In the genomic region with DNA sequence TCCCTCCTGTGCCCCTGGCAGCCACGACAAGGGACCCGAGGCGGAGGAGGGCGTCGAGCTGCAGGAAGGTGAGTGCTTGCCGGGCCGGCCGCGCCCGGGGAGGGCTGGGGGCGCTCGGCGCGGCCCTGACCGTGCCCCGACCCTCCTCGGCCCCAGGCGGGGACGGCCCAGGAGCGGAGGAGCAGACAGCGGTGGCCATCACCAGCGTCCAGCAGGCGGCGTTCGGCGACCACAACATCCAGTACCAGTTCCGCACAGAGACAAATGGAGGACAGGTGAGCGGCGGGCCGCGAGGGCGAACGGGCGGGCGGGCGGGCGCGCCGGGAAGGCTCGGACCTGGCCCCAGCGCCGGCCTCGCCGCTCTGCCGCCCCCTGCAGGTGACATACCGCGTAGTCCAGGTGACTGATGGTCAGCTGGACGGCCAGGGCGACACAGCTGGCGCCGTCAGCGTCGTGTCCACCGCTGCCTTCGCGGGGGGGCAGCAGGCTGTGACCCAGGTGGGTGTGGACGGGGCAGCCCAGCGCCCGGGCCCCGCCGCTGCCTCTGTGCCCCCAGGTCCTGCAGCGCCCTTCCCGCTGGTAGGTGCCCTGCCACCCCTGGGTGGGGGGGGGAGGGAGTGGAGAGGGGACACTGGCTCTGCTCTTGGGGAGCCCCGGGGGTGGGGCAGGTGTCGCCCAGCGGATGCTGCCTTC, we compare ENCODE assay signal across 8 cellular contexts. TPM values are rescaled to one million over a fixed set of nuclear protein-coding genes. Genes with fewer than 3 reads are reported as not detected.
DNase-seq lines count a peak whose midpoint lies in the region; ATAC-seq, FAIRE-seq and TF ChIP-seq lines count a peak whose summit lies in the region.

No MANE protein-coding gene starts in this region.

- peaks cover 6 to 18% of the 10 kb centered on the region in 2 donors for H3K4me1 ChIP-seq in kidney (ENCODE audit: control insufficient read depth in 1 of 2, insufficient read depth in 1 of 2, low read depth in 1 of 2, low read length in 2 of 2)

- H3K27ac Mint-ChIP-seq in central memory CD8-positive, alpha-beta T cell (ENCODE audit: low read depth): peak overlapping the region; percentile 67

- no peaks in the 10 kb centered on the region for H3K27me3 Mint-ChIP-seq in central memory CD8-positive, alpha-beta T cell

- H3K4me3 ChIP-seq in kidney (ENCODE audit: low read length in 2 of 2): peak overlapping the region; percentile 57 to 63

- intact Hi-C loops in kidney (cut with DNase I): no loop called here

- H3K9me3 Mint-ChIP-seq in central memory CD8-positive, alpha-beta T cell: no peaks in the 10 kb centered on the region

- ATAC-seq in HG03045 (IDR thresholded peaks at IDR 0.05; ENCODE audit: unreplicated experiment): peak; percentile 47
- peak; percentile 59 to 64 for ATAC-seq in activated CD4-positive, CD25-positive, alpha-beta regulatory T cell treated with anti-CD3 and anti-CD28 coated beads, Interleukin-2, amount 50 U/mL, for 24 hours
- ATAC-seq in central memory CD8-positive, alpha-beta T cell (replicated peaks; ENCODE audit: extremely low read depth, poor library complexity, severe bottlenecking): peak; percentile 50

- peak overlapping the region; percentile 88 to 90 for H3K27ac ChIP-seq in kidney (ENCODE audit: low read depth in 2 of 2, low read length in 2 of 2)

- no peaks in the 10 kb centered on the region for H3K9me3 ChIP-seq in kidney (ENCODE audit: control insufficient read depth in 1 of 2, low read length in 2 of 2)

- H3K4me3 Mint-ChIP-seq in central memory CD8-positive, alpha-beta T cell: peak overlapping the region; percentile 89

- peaks cover 41% of the 10 kb centered on the region for H3K4me1 Mint-ChIP-seq in central memory CD8-positive, alpha-beta T cell

- peak; percentile 67 for FAIRE-seq in GM18507 (lab: Jason Lieb, UNC)
- no peak for FAIRE-seq in kidney (lab: Jason Lieb, UNC)

- peak; percentile 41 for TF ChIP-seq CTCF in kidney (IDR thresholded peaks at IDR 0.05; ENCODE audit: borderline replicate concordance, extremely low read depth, insufficient read depth)

- peaks cover 19 to 29% of the 10 kb centered on the region in 2 donors for H3K36me3 ChIP-seq in kidney (ENCODE audit: control insufficient read depth in 1 of 2, insufficient read depth in 2 of 2, low read length in 2 of 2)

- H3K9ac ChIP-seq in kidney (ENCODE audit: low read length in 2 of 2): peak overlapping the region in 1 of 2 donors; percentile 55

- peaks cover 55% of the 10 kb centered on the region for H3K36me3 Mint-ChIP-seq in central memory CD8-positive, alpha-beta T cell (ENCODE audit: insufficient read depth)

- peak; percentile 57 for DNase-seq in A172 (ENCODE audit: low spot score)
- DNase-seq in GM18507 (ENCODE audit: extremely low spot score, insufficient read length, low read depth): peak; percentile 61
- DNase-seq in NCI-H2227 (lab: John Stamatoyannopoulos, UW; ENCODE audit: unreplicated experiment): peak; percentile 98
- peak; percentile 54 to 60 for DNase-seq in central memory CD8-positive, alpha-beta T cell (ENCODE audit: low spot score in 2 of 2)
- peak; percentile 96 for DNase-seq in kidney
- DNase-seq in stimulated activated CD4-positive, alpha-beta T cell treated with anti-CD3 and anti-CD28 coated beads, Interleukin-15, amount 100 ng/mL, for 24 hours: peak; percentile 84

RNA-seq across cellular contexts. Expression of a gene that starts 0.8 kb away (rescaled TPM):
- 53.5 and 54.2 TPM in 2 replicates for total RNA-seq in A172 (2014; rRNA removed; shearing (Covaris generic))
- 118 TPM for total RNA-seq in kidney
- 82.8 TPM for polyA plus RNA-seq in kidney (ENCODE audit: insufficient read depth, low read depth, low replicate concordance)

RNA-seq across cellular contexts. Expression of a gene that starts 12.8 kb away (rescaled TPM):
- not detected in 2 replicates for total RNA-seq in A172 (2014; rRNA removed; shearing (Covaris generic))
- 1.3 TPM for total RNA-seq in kidney
- 1.1 TPM for polyA plus RNA-seq in kidney (ENCODE audit: insufficient read depth, low read depth, low replicate concordance)

RNA-seq across cellular contexts. Expression of a gene that starts 20.8 kb away (rescaled TPM):
- total RNA-seq in A172 (2014; rRNA removed; shearing (Covaris generic)): 0.69 and 1.1 TPM in 2 replicates
- total RNA-seq in kidney: 87.2 TPM
- polyA plus RNA-seq in kidney (ENCODE audit: insufficient read depth, low read depth, low replicate concordance): 37.9 TPM

RNA-seq across cellular contexts. Expression of a gene that starts 22.4 kb away (rescaled TPM):
- not detected in 2 replicates for total RNA-seq in A172 (2014; rRNA removed; shearing (Covaris generic))
- 1.1 TPM for total RNA-seq in kidney
- polyA plus RNA-seq in kidney (ENCODE audit: insufficient read depth, low read depth, low replicate concordance): 0.41 TPM

RNA-seq across cellular contexts. Expression of a gene that starts 41.0 kb away (rescaled TPM):
- total RNA-seq in A172 (2014; rRNA removed; shearing (Covaris generic)): not detected in 2 replicates
- not detected for total RNA-seq in kidney
- not detected for polyA plus RNA-seq in kidney (ENCODE audit: insufficient read depth, low read depth, low replicate concordance)

Comparison
In these comparisons a context has a peak if more than half of its experiments do, and no peak if none do; other contexts are left out.
1. Peak in every context shown above with its lines: DNase-seq, ATAC-seq, H3K4me3 ChIP-seq and H3K27ac ChIP-seq.
2. RNA of a gene that starts 20.8 kb away (total RNA-seq): 87.2 TPM in kidney (single experiment); 0.69 to 1.1 TPM in A172; every median in the first group is over 10 times any median in the second.